ENCODE assay signal across 9 cellular contexts in genomic region chr17:42667088-42667951, GRCh38. TPM values are rescaled to one million over a fixed set of nuclear protein-coding genes. Genes with fewer than 3 reads are reported as not detected.
DNase-seq lines count a peak whose midpoint lies in the region; ATAC-seq and TF ChIP-seq lines count a peak whose summit lies in the region.
"Had no signal": no experiment of that assay in that cellular context is flagged by ENCODE, and none has a peak within 500 bp of the region (broad histone marks: within the 10 kb centered on the region; RNA-seq: fewer than 3 reads in every experiment).

No MANE protein-coding gene starts in this region.

- no peak overlapping the region for H3T11ph ChIP-seq in H9 (ENCODE audit: low read length)

- H3K36me3 Mint-ChIP-seq in H9 (ENCODE audit: insufficient read depth in 1 of 3, low read depth in 3 of 3): peaks cover 25 to 71% (median 55%) of the 10 kb centered on the region in 3 experiments

- no peak overlapping the region for H2BK5ac ChIP-seq in H9 (ENCODE audit: insufficient read length, low read length)

- H3K14ac ChIP-seq in H9 (ENCODE audit: insufficient read depth, low read length): no peak overlapping the region

- H3K9ac ChIP-seq in H9 (ENCODE audit: extremely low read depth, insufficient read length, low read length): no peak overlapping the region

- H3K9me3 ChIP-seq in H9 (ENCODE audit: control insufficient read depth, low read depth, low read length) (no peaks in the 10 kb centered on the region), right atrium auricular region (no peaks in the 10 kb centered on the region), stomach (no peaks in the 10 kb centered on the region), SJCRH30 (replicated peaks) (no peaks in the 10 kb centered on the region)

- no peak overlapping the region for H2BK120ac ChIP-seq in H9 (ENCODE audit: low read depth, low read length, poor library complexity, severe bottlenecking)

- H3K9me3 Mint-ChIP-seq in H9: no peaks in the 10 kb centered on the region

- H4K20me1 ChIP-seq in H9 (ENCODE audit: control insufficient read depth, insufficient read depth, insufficient read length): no peaks in the 10 kb centered on the region

- TF ChIP-seq POLR2A in stomach (IDR thresholded peaks at IDR 0.05): no peak

- intact Hi-C loops in stomach (cut with DNase I; ENCODE audit: low total_unique reads): no loop called here

- H3K23me2 ChIP-seq in H9 (ENCODE audit: insufficient read length, low read depth, low read length, poor library complexity, severe bottlenecking): peaks cover 9% of the 10 kb centered on the region

- whole genome bisulfite sequencing in H9 (ENCODE audit: extremely low coverage, insufficient read length, low lambda C conversion rate): no CpG with 5 or more reads among the region's 7 CpGs
- 29 to 46% (median 36%) methylated on average over 5 to 7 of the region's 7 CpGs for WGBS in stomach, 5 donors

- H3K27ac Mint-ChIP-seq in H9: peak overlapping the region in 2 of 3 experiments; percentile 51 to 67; a peak in 1 of 7 replicates

- no peak overlapping the region for H4K5ac ChIP-seq in H9 (ENCODE audit: insufficient read length, low read depth, low read length)

- H3K4me3 Mint-ChIP-seq in H9: no peak overlapping the region

- no peak overlapping the region for H2BK20ac ChIP-seq in H9 (ENCODE audit: low read depth, low read length, poor library complexity, severe bottlenecking)

- H3K4me3 ChIP-seq in right atrium auricular region (no peak overlapping the region), stomach (no peak overlapping the region), SJCRH30 (no peak overlapping the region)

- no peaks in the 10 kb centered on the region for H3K79me2 ChIP-seq in H9 (ENCODE audit: insufficient read depth, low read length)

- H3K4me1 ChIP-seq in H9 (ENCODE audit: insufficient read depth, low read length): peaks cover 2% of the 10 kb centered on the region; the same call in 1 of the 2 replicates
- H3K4me1 ChIP-seq in right atrium auricular region: peaks cover 0 to 33% of the 10 kb centered on the region in 2 donors
- peaks cover 26 to 56% (median 45%) of the 10 kb centered on the region in 4 donors for H3K4me1 ChIP-seq in stomach
- no peaks in the 10 kb centered on the region for H3K4me1 ChIP-seq in SJCRH30

- H2BK12ac ChIP-seq in H9 (ENCODE audit: insufficient read length, low read depth, low read length): no peak overlapping the region

- H3K4ac ChIP-seq in H9 (ENCODE audit: low read depth, low read length): no peak overlapping the region

- DNase-seq in H9 (peak; percentile 58), amniotic epithelial cell (ENCODE audit: low read depth) (peak; percentile 95), right atrium auricular region (ENCODE audit: low spot score) (no peak), stomach (peak; percentile 60), SJCRH30 (no peak), KG1 (lab: John Stamatoyannopoulos, UW) (no peak)
- DNase-seq in stimulated activated CD4-positive, alpha-beta T cell treated with anti-CD3 and anti-CD28 coated beads, Interleukin-4, amount 100 ng/mL, for 1 hour: no peak
- DNase-seq: NCI-H82 had no signal

- H3K27me3 ChIP-seq in H9 (ENCODE audit: insufficient read depth, low read length): no peaks in the 10 kb centered on the region
- no peaks in the 10 kb centered on the region for H3K27me3 ChIP-seq in right atrium auricular region
- peaks cover 0 to 15% (median 0%) of the 10 kb centered on the region in 3 donors for H3K27me3 ChIP-seq in stomach
- H3K27me3 ChIP-seq in SJCRH30: no peaks in the 10 kb centered on the region

- no peak overlapping the region for H2AK5ac ChIP-seq in H9 (ENCODE audit: insufficient read length, low read length)

- H4K8ac ChIP-seq in H9 (replicated peaks; ENCODE audit: insufficient read length, low read depth, low read length): no peak overlapping the region

- H3K27me3 Mint-ChIP-seq in H9 (ENCODE audit: low read depth): no peaks in the 10 kb centered on the region

- H3K18ac ChIP-seq in H9 (ENCODE audit: insufficient read length, low read depth, low read length): no peak overlapping the region

- TF ChIP-seq CTCF in H9 (conservative IDR thresholded peaks at IDR 0.05) (no peak), right atrium auricular region (IDR thresholded peaks at IDR 0.05) (no peak), stomach (IDR thresholded peaks at IDR 0.05) (no peak)

- no peak for ATAC-seq in GM21529 (IDR thresholded peaks at IDR 0.05; ENCODE audit: unreplicated experiment)

- H2BK15ac ChIP-seq in H9 (ENCODE audit: low read depth, low read length): no peak overlapping the region

- TF ChIP-seq EP300 in stomach (IDR thresholded peaks at IDR 0.05): no peak

- no peaks in the 10 kb centered on the region for H3K79me1 ChIP-seq in H9 (ENCODE audit: insufficient read depth, low read depth, low read length, poor library complexity, severe bottlenecking)

- H4K91ac ChIP-seq in H9 (ENCODE audit: insufficient read length, low read depth, low read length): no peak overlapping the region

- H3K36me3 ChIP-seq in right atrium auricular region (peaks cover 72% of the 10 kb centered on the region), stomach (peaks cover 50 to 99% (median 86%) of the 10 kb centered on the region in 4 donors), SJCRH30 (peaks cover 17% of the 10 kb centered on the region)

- H3K27ac ChIP-seq in H9 (ENCODE audit: insufficient read length, low read depth, low read length) (no peak overlapping the region), right atrium auricular region (peak overlapping the region; percentile 70 to 86), stomach (peak overlapping the region; percentile 56 to 75 (median 71)), SJCRH30 (no peak overlapping the region)

- H2AFZ ChIP-seq in H9 (ENCODE audit: low read length): no peak overlapping the region

- H3K4me1 Mint-ChIP-seq in H9: peaks cover 21 to 33% of the 10 kb centered on the region in 2 experiments

- H3K56ac ChIP-seq in H9 (ENCODE audit: insufficient read length, low read depth, low read length): no peak overlapping the region

- no peak overlapping the region for H3K23ac ChIP-seq in H9 (ENCODE audit: insufficient read length, low read depth, low read length)

- H3K4me2 ChIP-seq in H9 (ENCODE audit: insufficient read depth, insufficient read length, low read length): no peak overlapping the region

RNA-seq across cellular contexts. Expression of gene TUBG2, which starts 8.2 kb away (rescaled TPM):
- total RNA-seq in H9 (2021): 20.4 and 22.0 TPM in 2 replicates
- 10 to 100 TPM; 18.2 to 25.7 TPM for total RNA-seq in right atrium auricular region
- total RNA-seq in stomach: 100 to 1,000 TPM in 2 of 5 donors, 10 to 100 TPM in 2, 1 to 10 TPM in 1; 4.3 to 181 (median 15.8) TPM
- 10 to 100 TPM; 13.3 to 17.1 (median 15.9) TPM for polyA plus RNA-seq in stomach
- 6.2 and 10.4 TPM in 2 replicates for total RNA-seq in SJCRH30 (2014; rRNA removed; shearing (Covaris generic))

RNA-seq across cellular contexts. Expression of gene PLEKHH3, which starts 9.5 kb away (rescaled TPM):
- total RNA-seq in H9 (2021): 21.4 and 22.3 TPM in 2 replicates
- 10 to 100 TPM; 14.5 to 26.5 TPM for total RNA-seq in right atrium auricular region
- 10 to 100 TPM; 16.5 to 96.0 (median 28.0) TPM for total RNA-seq in stomach
- polyA plus RNA-seq in stomach: 10 to 100 TPM; 19.1 to 74.4 (median 52.9) TPM
- total RNA-seq in SJCRH30 (2014; rRNA removed; shearing (Covaris generic)): 10.9 and 13.7 TPM in 2 replicates

RNA-seq across cellular contexts. Expression of gene CCR10, which starts 14.3 kb away (rescaled TPM):
- total RNA-seq in H9 (2021): 1.0 TPM in 2 replicates
- 1 to 10 TPM; 1.3 to 4.4 TPM for total RNA-seq in right atrium auricular region
- 10 to 100 TPM in 1 of 5 donors, 1 to 10 TPM in 3, not detected in 1; 1.7 to 11.7 (median 7.0) TPM for total RNA-seq in stomach
- 1 to 10 TPM in 1 of 3 donors, under 1 TPM in 2; 0.55 to 1.4 (median 0.56) TPM for polyA plus RNA-seq in stomach
- total RNA-seq in SJCRH30 (2014; rRNA removed; shearing (Covaris generic)): 0.99 and 1.0 TPM in 2 replicates

RNA-seq across cellular contexts. Expression of gene CNTNAP1, which starts 15.0 kb away (rescaled TPM):
- total RNA-seq in H9 (2021) (7.5 and 7.7 TPM in 2 replicates), right atrium auricular region (1 to 10 TPM in 1 of 2 donors, under 1 TPM in 1; 0.96 to 2.0 TPM), stomach (10 to 100 TPM in 2 of 5 donors, 1 to 10 TPM in 3; 6.7 to 13.3 (median 9.0) TPM)
- 1 to 10 TPM in 2 of 3 donors, under 1 TPM in 1; 0.76 to 2.7 (median 2.6) TPM for polyA plus RNA-seq in stomach
- 4.0 and 5.0 TPM in 2 replicates for total RNA-seq in SJCRH30 (2014; rRNA removed; shearing (Covaris generic))

RNA-seq across cellular contexts. Expression of gene TUBG1, which starts 57.8 kb away (rescaled TPM):
- total RNA-seq in H9 (2021) (117 and 122 TPM in 2 replicates), right atrium auricular region (10 to 100 TPM; 28.8 to 55.9 TPM), stomach (10 to 100 TPM; 18.5 to 72.4 (median 49.2) TPM)
- 10 to 100 TPM; 33.3 to 51.5 (median 42.2) TPM for polyA plus RNA-seq in stomach
- 111 and 122 TPM in 2 replicates for total RNA-seq in SJCRH30 (2014; rRNA removed; shearing (Covaris generic))

Comparison
In these comparisons a context has a peak if more than half of its experiments do, and no peak if none do; other contexts are left out.
1. DNase-seq: peak in H9 (single experiment), amniotic epithelial cell (single experiment) and stomach (single experiment); none in right atrium auricular region (single experiment), SJCRH30 (0 of 2), KG1 (single experiment) and stimulated activated CD4-positive, alpha-beta T cell treated with anti-CD3 and anti-CD28 coated beads, Interleukin-4, amount 100 ng/mL, for 1 hour (single experiment).
2. H3K27ac ChIP-seq: peak in right atrium auricular region (2 of 2) and stomach (5 of 5); none in H9 (single experiment) and SJCRH30 (single experiment).